ENCODE assay signal across 2 cellular contexts in genomic region chr1:46784666-46785065, GRCh38.
A peak's percentile ranks its signal among the peaks of the same experiment; 100 is the strongest.
TF ChIP-seq lines count a peak whose summit lies in the region.

No MANE protein-coding gene starts in this region.

TF ChIP-seq in HEK293, 187 proteins besides CTCF, POLR2A, EP300 and RAD21 (continues in another document):
- TF ChIP-seq ZNF473 (tag by site-specific recombination; IDR thresholded peaks at IDR 0.05), result no peak
- no peak for TF ChIP-seq ZNF148 (tag by site-specific recombination; IDR thresholded peaks at IDR 0.05; ENCODE audit: borderline replicate concordance)
- TF ChIP-seq ZNF549 (tag by site-specific recombination; IDR thresholded peaks at IDR 0.05), result 0 out of 2 replicates have a peak, but pooled peaks have one; percentile 25
- no peak for TF ChIP-seq HOXD13 (CRISPR knock-in tag; IDR thresholded peaks at IDR 0.05; ENCODE audit: borderline replicate concordance)
- TF ChIP-seq KLF1 (tag by site-specific recombination; IDR thresholded peaks at IDR 0.05), result no peak
- TF ChIP-seq ZNF114 (tag by site-specific recombination; IDR thresholded peaks at IDR 0.05), result no peak
- no peak for TF ChIP-seq YY1 (tag by site-specific recombination; IDR thresholded peaks at IDR 0.05)
- TF ChIP-seq ZBTB48 (tag by site-specific recombination; IDR thresholded peaks at IDR 0.05), result no peak
- no peak for TF ChIP-seq HIC1 (tag by site-specific recombination; IDR thresholded peaks at IDR 0.05)
- no peak for TF ChIP-seq ZNF140 (tag by site-specific recombination; IDR thresholded peaks at IDR 0.05)
- no peak for TF ChIP-seq ZNF843 (tag by site-specific recombination; IDR thresholded peaks at IDR 0.05)
- peak; percentile 77 for TF ChIP-seq TRIM28 (IDR thresholded peaks at IDR 0.05; ENCODE audit: borderline replicate concordance, low read length)
- TF ChIP-seq ZNF391 (tag by site-specific recombination; IDR thresholded peaks at IDR 0.05; ENCODE audit: borderline replicate concordance, low read depth), result no peak
- TF ChIP-seq ZNF830 (tag by site-specific recombination; IDR thresholded peaks at IDR 0.05; ENCODE audit: low read depth), result no peak
- 0 out of 2 replicates have a peak, but pooled peaks have one; percentile 36 for TF ChIP-seq ZNF626 (tag by site-specific recombination; IDR thresholded peaks at IDR 0.05)
- TF ChIP-seq ZNF138 (tag by site-specific recombination; IDR thresholded peaks at IDR 0.05; ENCODE audit: borderline replicate concordance), result no peak
- TF ChIP-seq ZSCAN18 (tag by site-specific recombination; IDR thresholded peaks at IDR 0.05), result no peak
- no peak for TF ChIP-seq ZNF2 (tag by site-specific recombination; IDR thresholded peaks at IDR 0.05)
- no peak for TF ChIP-seq ZNF585B (tag by site-specific recombination; IDR thresholded peaks at IDR 0.05)
- peak; percentile 98 for TF ChIP-seq SETDB1 (IDR thresholded peaks at IDR 0.05; ENCODE audit: insufficient read length, low read length)
- 0 out of 2 replicates have a peak, but pooled peaks have one; percentile 59 for TF ChIP-seq ZNF362 (tag by site-specific recombination; IDR thresholded peaks at IDR 0.05)
- TF ChIP-seq ZNF211 (tag by site-specific recombination; IDR thresholded peaks at IDR 0.05; ENCODE audit: low read depth), result no peak
- TF ChIP-seq PBX3 (CRISPR knock-in tag; IDR thresholded peaks at IDR 0.05), result no peak

TF ChIP-seq in K562, 482 proteins besides CTCF, POLR2A, EP300 and RAD21:
- TF ChIP-seq ZFP36 (IDR thresholded peaks at IDR 0.05; ENCODE audit: low read depth, low read length, partially characterized antibody) (peak; percentile 57), HNRNPLL (IDR thresholded peaks at IDR 0.05; ENCODE audit: low read depth, low read length, poor library complexity, severe bottlenecking) (no peak)
TF ChIP-seq in K562: peak in this region for 1.
